ENCODE assay signal across 1 cellular context in genomic region chrX:2708601-2709200, GRCh38.
TF ChIP-seq lines count a peak whose summit lies in the region.

No MANE protein-coding gene starts in this region.

TF ChIP-seq in H1, 55 proteins besides CTCF, POLR2A, EP300 and RAD21:
- TF ChIP-seq CHD2 (IDR thresholded peaks at IDR 0.05; ENCODE audit: low read length) (no peak), SRF (IDR thresholded peaks at IDR 0.05; ENCODE audit: low read depth, low read length) (no peak), BRCA1 (IDR thresholded peaks at IDR 0.05; ENCODE audit: low read depth, low read length) (no peak), CBX8 (IDR thresholded peaks at IDR 0.05; ENCODE audit: borderline replicate concordance, low read depth, low read length) (no peak), CBX5 (IDR thresholded peaks at IDR 0.05; ENCODE audit: low read depth, low read length) (no peak), ZNF274 (IDR thresholded peaks at IDR 0.05; ENCODE audit: borderline replicate concordance, extremely low read depth, low read length) (no peak)
TF ChIP-seq in H1: peak in this region for 0.
